18 cellular contexts compared by ENCODE assay signal in the genomic region with DNA sequence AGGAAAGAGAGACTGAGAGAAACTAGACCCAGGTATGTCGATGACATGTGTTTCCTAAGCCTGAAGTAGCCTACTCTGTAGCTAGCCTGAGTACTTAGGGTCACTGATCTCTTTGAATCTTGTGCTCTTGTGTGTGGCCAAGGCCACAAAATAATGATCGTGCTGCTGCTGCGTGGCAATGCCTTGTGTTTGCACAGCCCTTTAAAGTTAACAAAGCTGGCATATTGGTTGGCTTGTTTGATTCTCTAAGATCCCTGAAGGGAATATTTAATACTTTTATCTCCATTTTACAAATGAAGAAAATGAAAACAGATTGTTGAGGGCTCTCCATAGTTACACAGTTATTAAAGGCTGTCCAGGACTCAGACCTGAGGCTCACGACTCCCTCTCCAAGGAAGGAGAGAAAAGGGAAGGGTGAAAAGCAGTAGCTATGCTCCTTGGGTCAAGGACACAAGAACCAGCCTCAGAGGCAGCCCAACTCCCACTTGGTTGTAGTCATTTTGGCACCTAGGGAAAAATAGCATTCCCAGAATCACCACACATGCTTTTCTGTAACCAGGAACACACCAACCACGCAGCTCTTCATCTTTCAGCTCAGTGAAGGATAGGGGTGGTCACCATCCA.
DNase-seq lines count a peak whose midpoint lies in the region; ATAC-seq, FAIRE-seq and TF ChIP-seq lines count a peak whose summit lies in the region.
"Had no signal": no experiment of that assay in that cellular context is flagged by ENCODE, and none has a peak within 500 bp of the region (broad histone marks: within the 10 kb centered on the region; RNA-seq: fewer than 3 reads in every experiment).

No MANE protein-coding gene starts in this region.

- peak overlapping the region in 1 of 2 donors; percentile 40 for H3K4me3 Mint-ChIP-seq in effector memory CD8-positive, alpha-beta T cell
- peak overlapping the region; percentile 67 for H3K4me3 Mint-ChIP-seq in natural killer cell treated with Interleukin-12 subunit alpha and Interleukin-12 subunit beta and Interleukin-15 and Interleukin-18, amount 100 ng/mL, for 72 hours
- no peak overlapping the region for H3K4me3 Mint-ChIP-seq in activated CD4-positive, alpha-beta T cell treated with anti-CD3 and anti-CD28 coated beads, Interleukin-2, amount 10 ng/mL, durations not matched to agents 24 days and 14 days
- H3K4me3 Mint-ChIP-seq: IgD-negative memory B cell had no signal

- H3K36me3 ChIP-seq in liver (ENCODE audit: control insufficient read depth in 4 of 4, insufficient read depth in 3 of 4, low read depth in 1 of 4, low read length in 3 of 4) (no peaks in the 10 kb centered on the region), HepG2 (replicated peaks in 1 of 2; ENCODE audit: control insufficient read depth in 1 of 2, insufficient read depth in 2 of 2, low read length in 2 of 2) (no peaks in the 10 kb centered on the region)

- no TSS peak for BruUV-seq in HepG2 (replicated peaks; lab: Mats Ljungman, UMichigan)

- no peak overlapping the region for H2AFZ ChIP-seq in HepG2 (ENCODE audit: low read length)

- in situ Hi-C loops in HepG2 (cut with HindIII; ENCODE audit: extremely low pct_ligation_motif_present, low pct_unique_long_range_greater_than_20kb): no loop called here

- WGBS in liver: 56% methylated on average over 5 of the region's 5 CpGs
- 3% methylated on average over 5 of the region's 5 CpGs for WGBS in HepG2 (ENCODE audit: low lambda C conversion rate)

- H3K9me3 Mint-ChIP-seq in effector memory CD8-positive, alpha-beta T cell: no peaks in the 10 kb centered on the region
- no peaks in the 10 kb centered on the region for H3K9me3 Mint-ChIP-seq in natural killer cell treated with Interleukin-12 subunit alpha and Interleukin-12 subunit beta and Interleukin-15 and Interleukin-18, amount 100 ng/mL, for 72 hours
- H3K9me3 Mint-ChIP-seq in activated CD4-positive, alpha-beta T cell treated with anti-CD3 and anti-CD28 coated beads, Interleukin-2, amount 10 ng/mL, durations not matched to agents 24 days and 14 days: peaks cover 3% of the 10 kb centered on the region
- H3K9me3 Mint-ChIP-seq: IgD-negative memory B cell had no signal

- H3K4me1 ChIP-seq in liver (ENCODE audit: control insufficient read depth in 4 of 4, insufficient read depth in 4 of 4, low read length in 3 of 4) (peaks cover 0 to 9% (median 0%) of the 10 kb centered on the region in 4 donors), HepG2 (ENCODE audit: insufficient read depth, low read length) (no peaks in the 10 kb centered on the region)

- TF ChIP-seq EP300 in HepG2 (IDR thresholded peaks at IDR 0.05; ENCODE audit: low read depth in 2 of 2, low read length in 2 of 2): no peak
- no peak for TF ChIP-seq EP300 in HepG2 (CRISPR knock-in tag; IDR thresholded peaks at IDR 0.05; ENCODE audit: borderline replicate concordance)

- ATAC-seq in HepG2: no peak; the same call in 2 of the 3 replicates
- peak; percentile 33 for ATAC-seq in effector memory CD8-positive, alpha-beta T cell (replicated peaks)
- ATAC-seq in natural killer cell treated with Interleukin-12 subunit alpha and Interleukin-12 subunit beta and Interleukin-15 and Interleukin-18, amount 100 ng/mL, for 72 hours: peak in 1 of 2 donors; percentile 15
- ATAC-seq: PC-3 had no signal

- intact Hi-C loops in HepG2 (cut with micrococcal nuclease; ENCODE audit: unreplicated experiment): no loop called here
- intact Hi-C loops in activated CD4-positive, alpha-beta T cell treated with anti-CD3 and anti-CD28 coated beads, Interleukin-2, amount 10 ng/mL, durations not matched to agents 24 days and 14 days (cut with micrococcal nuclease): no loop called here

- peak overlapping the region; percentile 21 to 91 for H3K27ac Mint-ChIP-seq in effector memory CD8-positive, alpha-beta T cell
- H3K27ac Mint-ChIP-seq in natural killer cell treated with Interleukin-12 subunit alpha and Interleukin-12 subunit beta and Interleukin-15 and Interleukin-18, amount 100 ng/mL, for 72 hours: peak overlapping the region; percentile 26 to 60
- no peak overlapping the region for H3K27ac Mint-ChIP-seq in activated CD4-positive, alpha-beta T cell treated with anti-CD3 and anti-CD28 coated beads, Interleukin-2, amount 10 ng/mL, durations not matched to agents 24 days and 14 days
- H3K27ac Mint-ChIP-seq: IgD-negative memory B cell had no signal

- H3K4me3 ChIP-seq in liver (ENCODE audit: low read depth in 1 of 3, low read length in 3 of 3): no peak overlapping the region
- H3K4me3 ChIP-seq in HepG2 (replicated peaks in 1 of 3; ENCODE audit: insufficient read depth in 1 of 3, low read depth in 2 of 3, low read length in 3 of 3): no peak overlapping the region

- H3K27ac ChIP-seq in liver (ENCODE audit: low read depth in 1 of 2, low read length in 2 of 2) (no peak overlapping the region), HepG2 (ENCODE audit: extremely low read length, insufficient read depth, low read length) (no peak overlapping the region)
- H3K27ac ChIP-seq: KMS-11 had no signal

- H3K9ac ChIP-seq in liver (ENCODE audit: low read depth in 1 of 2, low read length in 2 of 2) (no peak overlapping the region), HepG2 (ENCODE audit: insufficient read depth, low read depth, low read length) (no peak overlapping the region)
- H3K9ac ChIP-seq: KMS-11 had no signal

- FAIRE-seq in HepG2 (lab: Jason Lieb, UNC): no peak
- FAIRE-seq: GM12892 had no signal

- DNase-seq in HepG2 (ENCODE audit: low spot score): no peak
- DNase-seq in effector memory CD8-positive, alpha-beta T cell: no peak
- DNase-seq in natural killer cell treated with Interleukin-12 subunit alpha and Interleukin-12 subunit beta and Interleukin-15 and Interleukin-18, amount 100 ng/mL, for 72 hours (ENCODE audit: low spot score): no peak
- no peak for DNase-seq in NCI-H446 treated with DMSO at 0.1 percent for 48 hours (lab: John Stamatoyannopoulos, UW)
- DNase-seq in NCI-H1436 treated with DMSO at 0.1 percent for 48 hours (lab: John Stamatoyannopoulos, UW): no peak
- DNase-seq in activated CD4-positive, alpha-beta T cell treated with anti-CD3 and anti-CD28 coated beads, Interleukin-2, amount 10 ng/mL, durations not matched to agents 24 days and 14 days: no peak
- DNase-seq: Calu3, DND-41, MM.1S, NCI-H1694, NCI-H2029 treated with DMSO at 0.1 percent for 48 hours, NCI-H2227 treated with DMSO at 0.1 percent for 48 hours, NCI-H510A, PC-3 had no signal

- no peak for TF ChIP-seq RAD21 in liver (IDR thresholded peaks at IDR 0.05)
- no peak for TF ChIP-seq RAD21 in HepG2 (CRISPR knock-in tag; IDR thresholded peaks at IDR 0.05)

- POLR2A ChIA-PET in HepG2 (lab: Yijun Ruan, JAX): no interaction called here

- H3K9me3 ChIP-seq in liver (ENCODE audit: control insufficient read depth in 4 of 4, low read length in 3 of 4) (no peaks in the 10 kb centered on the region), HepG2 (ENCODE audit: low read length) (no peaks in the 10 kb centered on the region)

- H3K4me1 Mint-ChIP-seq in effector memory CD8-positive, alpha-beta T cell (ENCODE audit: low read depth in 2 of 2): peaks cover 6 to 15% of the 10 kb centered on the region in 2 donors
- H3K4me1 Mint-ChIP-seq in natural killer cell treated with Interleukin-12 subunit alpha and Interleukin-12 subunit beta and Interleukin-15 and Interleukin-18, amount 100 ng/mL, for 72 hours (ENCODE audit: low read depth in 2 of 2): peaks cover 19 to 40% of the 10 kb centered on the region in 2 donors
- no peaks in the 10 kb centered on the region for H3K4me1 Mint-ChIP-seq in activated CD4-positive, alpha-beta T cell treated with anti-CD3 and anti-CD28 coated beads, Interleukin-2, amount 10 ng/mL, durations not matched to agents 24 days and 14 days
- H3K4me1 Mint-ChIP-seq: IgD-negative memory B cell had no signal

- H4K20me1 ChIP-seq in HepG2 (ENCODE audit: insufficient read depth, low read length): no peaks in the 10 kb centered on the region

- H3K27me3 Mint-ChIP-seq in effector memory CD8-positive, alpha-beta T cell: no peaks in the 10 kb centered on the region
- peaks cover 3 to 8% of the 10 kb centered on the region in 2 donors for H3K27me3 Mint-ChIP-seq in natural killer cell treated with Interleukin-12 subunit alpha and Interleukin-12 subunit beta and Interleukin-15 and Interleukin-18, amount 100 ng/mL, for 72 hours
- H3K27me3 Mint-ChIP-seq in activated CD4-positive, alpha-beta T cell treated with anti-CD3 and anti-CD28 coated beads, Interleukin-2, amount 10 ng/mL, durations not matched to agents 24 days and 14 days: peaks cover 30% of the 10 kb centered on the region

- H3K79me2 ChIP-seq in HepG2 (ENCODE audit: insufficient read depth, low read length): no peaks in the 10 kb centered on the region

- CTCF ChIA-PET in HepG2 (lab: Yijun Ruan, JAX; ENCODE audit: low intra/inter-chr PET ratio, low total read pairs): no interaction called here

- no peaks in the 10 kb centered on the region for H3K36me3 Mint-ChIP-seq in effector memory CD8-positive, alpha-beta T cell (ENCODE audit: insufficient read depth)
- no peaks in the 10 kb centered on the region for H3K36me3 Mint-ChIP-seq in natural killer cell treated with Interleukin-12 subunit alpha and Interleukin-12 subunit beta and Interleukin-15 and Interleukin-18, amount 100 ng/mL, for 72 hours
- H3K36me3 Mint-ChIP-seq in activated CD4-positive, alpha-beta T cell treated with anti-CD3 and anti-CD28 coated beads, Interleukin-2, amount 10 ng/mL, durations not matched to agents 24 days and 14 days (ENCODE audit: low read depth): no peaks in the 10 kb centered on the region
- H3K36me3 Mint-ChIP-seq: IgD-negative memory B cell had no signal

- H3K27me3 ChIP-seq in liver (ENCODE audit: control insufficient read depth in 4 of 4, insufficient read depth in 4 of 4, low read length in 3 of 4): no peaks in the 10 kb centered on the region
- H3K27me3 ChIP-seq in HepG2 (ENCODE audit: control insufficient read depth in 1 of 2, insufficient read depth in 2 of 2, low read length in 2 of 2): no peaks in the 10 kb centered on the region

- TF ChIP-seq POLR2A in HepG2 (IDR thresholded peaks at IDR 0.05; ENCODE audit: insufficient read depth in 1 of 2, low read depth in 2 of 2, low read length in 2 of 2): no peak

- TF ChIP-seq CTCF in liver (IDR thresholded peaks at IDR 0.05; ENCODE audit: low read depth, low read length, missing input control) (no peak), HepG2 (CRISPR knock-in tag; IDR thresholded peaks at IDR 0.05) (no peak)

- no peak overlapping the region for H3K4me2 ChIP-seq in HepG2 (ENCODE audit: low read depth, low read length)
- H3K4me2 ChIP-seq: KMS-11 had no signal

TF ChIP-seq in liver, 16 proteins besides CTCF, POLR2A, EP300 and RAD21:
- TF ChIP-seq GABPA (IDR thresholded peaks at IDR 0.05 in 1 of 2, conservative IDR thresholded peaks at IDR 0.05 in 1 of 2): no peak
- TF ChIP-seq HNF4A (conservative IDR thresholded peaks at IDR 0.05): peak; percentile 18 to 29
- TF ChIP-seq RXRA (IDR thresholded peaks at IDR 0.05): peak; percentile 45 to 59
- TF ChIP-seq SP1 (IDR thresholded peaks at IDR 0.05): peak; percentile 29

TF ChIP-seq in HepG2, 621 proteins besides CTCF, POLR2A, EP300 and RAD21 (continues in another document):
- no peak for TF ChIP-seq ZNF878 (CRISPR knock-in tag; IDR thresholded peaks at IDR 0.05)
